ENCODE assay signal across 8 cellular contexts in genomic region chr11:22304337-22304961, GRCh38. TPM values are rescaled to one million over a fixed set of nuclear protein-coding genes. Genes with fewer than 3 reads are reported as not detected.
DNase-seq lines count a peak whose midpoint lies in the region; ATAC-seq and TF ChIP-seq lines count a peak whose summit lies in the region.

No MANE protein-coding gene starts in this region.

- peak; percentile 44 for DNase-seq in SK-N-SH
- DNase-seq in HT-29 (ENCODE audit: low spot score): peak; percentile 38
- DNase-seq in NOMO-1 treated with dmso at 0.1 percent for 144 hours (lab: John Stamatoyannopoulos, UW; ENCODE audit: unreplicated experiment): peak; percentile 5
- no peak for DNase-seq in endodermal cell
- peak; percentile 6 for DNase-seq in non-pigmented ciliary epithelial cell (ENCODE audit: low read depth)
- DNase-seq in activated naive CD4-positive, alpha-beta T cell treated with anti-CD3 and anti-CD28 coated beads, Interleukin-2, amount 50 U/mL, for 16 hours: no peak
- no peak for DNase-seq in activated effector memory CD4-positive, alpha-beta T cell treated with Interleukin-2 at 50 U/mL for 16 hours

- TF ChIP-seq CTCF in SK-N-SH (IDR thresholded peaks at IDR 0.05) (peak; percentile 75), endodermal cell (conservative IDR thresholded peaks at IDR 0.05) (peak; percentile 85)

- H3K4me3 Mint-ChIP-seq in endodermal cell: no peak overlapping the region

- no peaks in the 10 kb centered on the region; a peak in 1 of 4 replicates for H3K4me1 ChIP-seq in SK-N-SH (ENCODE audit: control insufficient read depth in 1 of 2, insufficient read depth in 2 of 2, low read depth in 1 of 2, low read length in 1 of 2)
- no peaks in the 10 kb centered on the region for H3K4me1 ChIP-seq in endodermal cell (ENCODE audit: control insufficient read depth, insufficient read depth, low read length)

- TF ChIP-seq RAD21 in SK-N-SH (IDR thresholded peaks at IDR 0.05; ENCODE audit: low read length): peak; percentile 80

- TF ChIP-seq EP300 in SK-N-SH (IDR thresholded peaks at IDR 0.05; ENCODE audit: borderline replicate concordance in 1 of 2, low read depth in 1 of 2, low read length in 1 of 2): no peak

- 20% methylated on average over 5 of the region's 5 CpGs for WGBS in SK-N-SH (ENCODE audit: low lambda C conversion rate)
- 67 to 78% methylated on average over 3 to 4 of the region's 5 CpGs for WGBS in endodermal cell (ENCODE audit: insufficient coverage in 1 of 2, insufficient read length in 1 of 2), 2 experiments

- no peaks in the 10 kb centered on the region for H3K27me3 ChIP-seq in SK-N-SH (ENCODE audit: insufficient read depth)
- no peaks in the 10 kb centered on the region for H3K27me3 ChIP-seq in endodermal cell (ENCODE audit: control insufficient read depth, insufficient read depth, low read length, poor library complexity, severe bottlenecking)

- H3K27me3 Mint-ChIP-seq in endodermal cell (ENCODE audit: insufficient read depth): no peaks in the 10 kb centered on the region

- no peak overlapping the region for H3K27ac ChIP-seq in SK-N-SH (ENCODE audit: low read depth in 2 of 2, low read length in 1 of 2)
- no peak overlapping the region for H3K27ac ChIP-seq in endodermal cell (ENCODE audit: low read depth, low read length)

- H4K20me1 ChIP-seq in SK-N-SH (ENCODE audit: insufficient read depth): no peaks in the 10 kb centered on the region

- no peaks in the 10 kb centered on the region for H3K9me3 Mint-ChIP-seq in endodermal cell

- H3F3A ChIP-seq in SK-N-SH (replicated peaks; ENCODE audit: insufficient read depth): no peaks in the 10 kb centered on the region

- no peak overlapping the region for H3K27ac Mint-ChIP-seq in endodermal cell

- H3K36me3 Mint-ChIP-seq in endodermal cell (ENCODE audit: low read depth): no peaks in the 10 kb centered on the region

- H3K9ac ChIP-seq in SK-N-SH (no peak overlapping the region), endodermal cell (ENCODE audit: extremely low read depth, low read length, poor library complexity, severe bottlenecking) (no peak overlapping the region)

- POLR2A ChIA-PET in SK-N-SH (lab: Yijun Ruan, JAX): no interaction called here

- H3K9me3 ChIP-seq in SK-N-SH: no peaks in the 10 kb centered on the region
- no peaks in the 10 kb centered on the region for H3K9me3 ChIP-seq in endodermal cell (ENCODE audit: control insufficient read depth, low read length)

- peaks cover 2% of the 10 kb centered on the region for H3K4me1 Mint-ChIP-seq in endodermal cell

- H3K4me3 ChIP-seq in SK-N-SH (ENCODE audit: low read depth in 2 of 2, low read length in 1 of 2) (no peak overlapping the region), endodermal cell (ENCODE audit: low read length) (no peak overlapping the region)

- H3K9me2 ChIP-seq in SK-N-SH: no peaks in the 10 kb centered on the region; the same call in 1 of the 2 replicates

- H3K36me3 ChIP-seq in SK-N-SH (replicated peaks in 1 of 2; ENCODE audit: control insufficient read depth in 1 of 2, insufficient read depth in 2 of 2, low read length in 1 of 2) (no peaks in the 10 kb centered on the region), endodermal cell (ENCODE audit: control insufficient read depth, insufficient read depth, low read length) (no peaks in the 10 kb centered on the region)

- CTCF ChIA-PET in SK-N-SH (lab: Yijun Ruan, JAX): interaction anchor here (0.5 to 5.1 kb wide), 28 partner anchors 11 to 1673 kb away, joined by 3 to 104 read pairs (median 4); no protein-coding TSS in a partner anchor

- H2AFZ ChIP-seq in SK-N-SH (ENCODE audit: low read depth): no peak overlapping the region

- H3K79me2 ChIP-seq in SK-N-SH (ENCODE audit: insufficient read depth): no peaks in the 10 kb centered on the region

- no peak; the same call in 2 of the 3 replicates for ATAC-seq in SK-N-SH treated with all-trans-retinoic acid at 6 μM for 48 hours

- no peak overlapping the region for H3K4me2 ChIP-seq in SK-N-SH

TF ChIP-seq in SK-N-SH, 30 proteins besides CTCF, POLR2A, EP300 and RAD21:
- peak; percentile 54 for TF ChIP-seq SMC3 (IDR thresholded peaks at IDR 0.05; ENCODE audit: low read depth, low read length)
- no peak for TF ChIP-seq TCF12 (IDR thresholded peaks at IDR 0.05)

TF ChIP-seq in SK-N-SH treated with all-trans-retinoic acid at 6 μM for 48 hours, 23 proteins besides CTCF, POLR2A, EP300 and RAD21:
- TF ChIP-seq OSR1 (CRISPR knock-in tag; IDR thresholded peaks at IDR 0.05) (no peak), TOX (CRISPR knock-in tag; IDR thresholded peaks at IDR 0.05; ENCODE audit: borderline replicate concordance) (no peak), ZFP3 (CRISPR knock-in tag; IDR thresholded peaks at IDR 0.05) (no peak)

RNA-seq across cellular contexts. Expression of gene SLC17A6, which starts 33.7 kb away (rescaled TPM):
- not detected in 2 replicates for polyA plus RNA-seq in SK-N-SH (2012; rRNA removed)
- polyA plus RNA-seq in SK-N-SH (2012; cell fraction: cytosol; rRNA removed): not detected in 2 replicates
- not detected in 2 replicates for polyA plus RNA-seq in SK-N-SH (2012; cell fraction: nucleus; rRNA removed)
- total RNA-seq in HT-29 (2014; rRNA removed; shearing (Covaris generic)): not detected in 2 replicates
- not detected for total RNA-seq in endodermal cell
- polyA plus RNA-seq in endodermal cell (2013, experiment 1 of 2): 12.4 TPM
- polyA plus RNA-seq in endodermal cell (2013, experiment 2 of 2): 9.5 TPM

Comparison
In these comparisons a context has a peak if more than half of its experiments do, and no peak if none do; other contexts are left out.
1. DNase-seq: peak in SK-N-SH (single experiment), HT-29 (single experiment), NOMO-1 treated with dmso at 0.1 percent for 144 hours (single experiment) and non-pigmented ciliary epithelial cell (single experiment); none in endodermal cell (single experiment), activated naive CD4-positive, alpha-beta T cell treated with anti-CD3 and anti-CD28 coated beads, Interleukin-2, amount 50 U/mL, for 16 hours (single experiment) and activated effector memory CD4-positive, alpha-beta T cell treated with Interleukin-2 at 50 U/mL for 16 hours (single experiment).